21 cellular contexts compared by ENCODE assay signal in the genomic region with DNA sequence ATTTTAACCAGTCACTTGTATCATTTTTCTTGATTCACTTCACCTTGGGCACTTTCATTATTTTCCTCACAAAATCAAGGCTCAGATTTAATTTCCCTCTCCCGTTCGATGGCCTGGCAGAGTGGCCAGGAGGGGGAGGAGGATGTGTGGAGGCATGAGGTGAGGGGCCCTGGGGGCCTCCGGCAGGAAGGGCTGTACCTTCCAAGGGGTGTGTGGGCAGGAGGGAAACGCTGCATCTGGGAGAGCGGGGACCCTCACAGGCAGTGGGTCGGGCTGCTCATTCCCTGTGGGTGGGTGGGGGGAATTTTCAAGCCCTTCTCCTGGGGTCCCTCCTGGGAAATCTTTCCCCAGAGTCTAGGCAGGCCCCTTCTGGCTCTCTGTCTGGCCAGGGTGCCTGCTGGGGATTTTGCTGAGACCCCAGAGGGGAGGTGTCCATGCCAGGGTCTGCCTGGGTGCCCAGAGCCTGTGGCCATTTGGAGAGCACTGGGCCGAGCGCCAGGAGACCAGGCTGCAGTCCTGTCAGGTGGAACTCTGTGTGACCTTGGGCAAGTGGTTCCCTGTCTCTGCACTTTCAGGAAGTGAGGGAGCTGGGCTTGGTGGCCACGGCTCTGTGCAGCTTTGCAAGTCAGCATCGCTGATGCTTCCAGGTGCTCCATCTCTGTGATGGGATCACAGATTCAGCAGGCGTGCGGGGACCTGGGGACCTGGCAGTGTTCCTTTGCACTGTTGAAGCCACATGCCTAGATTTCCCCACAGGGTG.
"Had no signal": no experiment of that assay in that cellular context is flagged by ENCODE, and none has a peak within 500 bp of the region (broad histone marks: within the 10 kb centered on the region; RNA-seq: fewer than 3 reads in every experiment).

No MANE protein-coding gene starts in this region.

- H3K4me1 Mint-ChIP-seq: activated naive CD4-positive, alpha-beta T cell treated with anti-CD3 and anti-CD28 coated beads, Interleukin-2, amount 10 ng/mL, durations not matched to agents 7 days and 5 days; activated naive CD8-positive, alpha-beta T cell treated with anti-CD3 and anti-CD28 coated beads, Interleukin-2, amount 10 ng/mL, durations not matched to agents 7 days and 5 days had no signal

- H3K27ac Mint-ChIP-seq: activated naive CD4-positive, alpha-beta T cell treated with anti-CD3 and anti-CD28 coated beads, Interleukin-2, amount 10 ng/mL, durations not matched to agents 7 days and 5 days; activated naive CD8-positive, alpha-beta T cell treated with anti-CD3 and anti-CD28 coated beads, Interleukin-2, amount 10 ng/mL, durations not matched to agents 7 days and 5 days; dendritic cell treated with granulocyte-macrophage colony-stimulating factor and Interleukin-4, amounts not matched to agents 40 ng/mL and 50 ng/mL, for 4 days; nephron; progenitor cell of endocrine pancreas; stimulated activated naive B cell treated with anti-CD40 and anti-IgM and Interleukin-4, amounts not matched to agents 10 μg/mL and 1 μg/mL and 100 μg/mL, for 72 hours had no signal

- H3K4me3 Mint-ChIP-seq: activated naive CD4-positive, alpha-beta T cell treated with anti-CD3 and anti-CD28 coated beads, Interleukin-2, amount 10 ng/mL, durations not matched to agents 7 days and 5 days; activated naive CD8-positive, alpha-beta T cell treated with anti-CD3 and anti-CD28 coated beads, Interleukin-2, amount 10 ng/mL, durations not matched to agents 7 days and 5 days; dendritic cell treated with granulocyte-macrophage colony-stimulating factor and Interleukin-4, amounts not matched to agents 40 ng/mL and 50 ng/mL, for 4 days; nephron; stimulated activated naive B cell treated with anti-CD40 and anti-IgM and Interleukin-4, amounts not matched to agents 10 μg/mL and 1 μg/mL and 100 μg/mL, for 72 hours had no signal

- DNase-seq: activated CD4-positive, alpha-beta T cell treated with anti-CD3 and anti-CD28 coated beads for 4 hours; activated CD4-positive, alpha-beta T cell treated with anti-CD3 and anti-CD28 coated beads, Interleukin-2, amount 50 U/mL, for 4 hours; activated effector memory CD4-positive, alpha-beta T cell treated with Interleukin-2 at 50 U/mL for 16 hours; activated naive CD4-positive, alpha-beta T cell treated with anti-CD3 and anti-CD28 coated beads, Interleukin-2, amount 10 ng/mL, durations not matched to agents 7 days and 5 days; activated naive CD8-positive, alpha-beta T cell treated with anti-CD3 and anti-CD28 coated beads, Interleukin-2, amount 10 ng/mL, durations not matched to agents 7 days and 5 days; amniotic stem cell; caudate nucleus; esophagus squamous epithelium; foreskin melanocyte; mammary epithelial cell; ovary; stimulated activated CD4-positive, alpha-beta T cell treated with anti-CD3 and anti-CD28 coated beads, Interleukin-4, amount 100 ng/mL, for 24 hours; stimulated activated CD8-positive, alpha-beta memory T cell treated with anti-CD3 and anti-CD28 coated beads, Interleukin-4, amount 100 ng/mL, for 48 hours; stimulated activated naive B cell treated with anti-CD40 and anti-IgM and Interleukin-4, amounts not matched to agents 10 μg/mL and 1 μg/mL and 100 μg/mL, for 72 hours; stomach; tibial artery had no signal

- H3K36me3 Mint-ChIP-seq: activated naive CD4-positive, alpha-beta T cell treated with anti-CD3 and anti-CD28 coated beads, Interleukin-2, amount 10 ng/mL, durations not matched to agents 7 days and 5 days; activated naive CD8-positive, alpha-beta T cell treated with anti-CD3 and anti-CD28 coated beads, Interleukin-2, amount 10 ng/mL, durations not matched to agents 7 days and 5 days had no signal

- ATAC-seq: sciatic nerve; stimulated activated naive B cell treated with anti-CD40 and anti-IgM and Interleukin-4, amounts not matched to agents 10 μg/mL and 1 μg/mL and 100 μg/mL, for 72 hours; upper lobe of right lung had no signal

- H3K9me3 Mint-ChIP-seq: activated naive CD4-positive, alpha-beta T cell treated with anti-CD3 and anti-CD28 coated beads, Interleukin-2, amount 10 ng/mL, durations not matched to agents 7 days and 5 days; activated naive CD8-positive, alpha-beta T cell treated with anti-CD3 and anti-CD28 coated beads, Interleukin-2, amount 10 ng/mL, durations not matched to agents 7 days and 5 days; dendritic cell treated with granulocyte-macrophage colony-stimulating factor and Interleukin-4, amounts not matched to agents 40 ng/mL and 50 ng/mL, for 4 days; nephron had no signal
